Comparison of ENCODE assay signal across 2 cellular contexts in genomic region chr18:2091937-2092336, GRCh38.
TF ChIP-seq lines count a peak whose summit lies in the region.

No MANE protein-coding gene starts in this region.

TF ChIP-seq in GM23338, 12 proteins besides CTCF, POLR2A, EP300 and RAD21:
- TF ChIP-seq EZH2 (IDR thresholded peaks at IDR 0.05; ENCODE audit: low read depth, unreplicated experiment) (no peak), POLR2AphosphoS5 (IDR thresholded peaks at IDR 0.05; ENCODE audit: low read depth) (no peak), JUNB (IDR thresholded peaks at IDR 0.05; ENCODE audit: unreplicated experiment) (no peak)

TF ChIP-seq in H1, 55 proteins besides CTCF, POLR2A, EP300 and RAD21:
- no peak for TF ChIP-seq HDAC2 (IDR thresholded peaks at IDR 0.05; ENCODE audit: borderline replicate concordance in 1 of 2, low read depth in 2 of 2, low read length in 2 of 2)
- TF ChIP-seq RNF2 (IDR thresholded peaks at IDR 0.05; ENCODE audit: borderline replicate concordance, low read depth, low read length, missing control alignments, poor library complexity, severe bottlenecking): no peak
- no peak for TF ChIP-seq USF2 (IDR thresholded peaks at IDR 0.05; ENCODE audit: low read length)
TF ChIP-seq in H1: peak in this region for 0.
